ENCODE assay signal across 1 cellular context in genomic region chr6:140319209-140319608, GRCh38.
TF ChIP-seq lines count a peak whose summit lies in the region.

No MANE protein-coding gene starts in this region.

TF ChIP-seq in HepG2, 621 proteins besides CTCF, POLR2A, EP300 and RAD21 (continued from another document):
- TF ChIP-seq AHDC1 (CRISPR knock-in tag; IDR thresholded peaks at IDR 0.05; ENCODE audit: borderline replicate concordance) (peak; percentile 56; the same call in 1 of the 2 replicates), HMG20A (CRISPR knock-in tag; IDR thresholded peaks at IDR 0.05; ENCODE audit: borderline replicate concordance) (no peak), CREB1 (IDR thresholded peaks at IDR 0.05) (no peak), CREB1 (CRISPR knock-in tag; IDR thresholded peaks at IDR 0.05) (peak; percentile 14; the same call in 1 of the 2 replicates), ARID5B (CRISPR knock-in tag; IDR thresholded peaks at IDR 0.05) (peak; percentile 53), ARID3A (IDR thresholded peaks at IDR 0.05; ENCODE audit: low read depth, low read length) (0 out of 2 replicates have a peak, but pooled peaks have one; percentile 14), CCDC6 (CRISPR knock-in tag; IDR thresholded peaks at IDR 0.05) (no peak), ZNF570 (CRISPR knock-in tag; IDR thresholded peaks at IDR 0.05; ENCODE audit: borderline replicate concordance) (no peak), ZNF274 (CRISPR knock-in tag; IDR thresholded peaks at IDR 0.05) (no peak), NR2F1 (CRISPR knock-in tag; IDR thresholded peaks at IDR 0.05) (0 out of 4 replicates have a peak, but pooled peaks of 1 of the 2 experiments have one; percentile 26), ZMYM4 (CRISPR knock-in tag; IDR thresholded peaks at IDR 0.05) (peak; percentile 27; the same call in 1 of the 2 replicates), PAXIP1 (CRISPR knock-in tag; conservative IDR thresholded peaks at IDR 0.05) (0 out of 2 replicates have a peak, but pooled peaks have one; percentile 31)
